ENCODE assay signal across 21 cellular contexts in the genomic region with DNA sequence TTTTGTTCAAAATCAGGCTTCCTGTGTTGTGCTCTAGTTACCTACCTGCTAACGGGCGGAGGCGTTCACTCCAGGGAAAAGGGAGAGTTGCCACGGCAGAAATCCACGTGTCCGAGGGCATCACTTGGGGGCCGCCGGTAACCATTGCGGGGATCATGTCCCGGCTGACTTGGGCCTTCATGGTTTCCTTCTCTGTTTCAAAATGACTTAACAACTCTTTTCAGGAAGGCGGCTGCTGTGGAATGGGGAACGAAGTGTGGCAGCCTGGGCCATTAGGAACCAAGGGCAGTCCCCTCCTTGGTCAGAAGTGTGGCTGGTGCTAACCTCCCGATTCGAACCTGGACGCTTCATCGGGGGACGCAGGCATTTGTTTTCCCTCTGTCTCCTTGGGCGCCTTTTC. TPM values are rescaled to one million over a fixed set of nuclear protein-coding genes. Genes with fewer than 3 reads are reported as not detected.
A peak's percentile ranks its signal among the peaks of the same experiment; 100 is the strongest.
DNase-seq lines count a peak whose midpoint lies in the region; ATAC-seq and TF ChIP-seq lines count a peak whose summit lies in the region.
"Had no signal": no experiment of that assay in that cellular context is flagged by ENCODE, and none has a peak within 500 bp of the region (broad histone marks: within the 10 kb centered on the region; RNA-seq: fewer than 3 reads in every experiment).

No MANE protein-coding gene starts in this region.

- H3K4me3 ChIP-seq in RWPE2 (ENCODE audit: severe bottlenecking) (no peak overlapping the region), left lung (no peak overlapping the region), uterus (no peak overlapping the region)
- H3K4me3 ChIP-seq: coronary artery, gastroesophageal sphincter, K562, pancreas had no signal

- DNase-seq in cardiac septum (ENCODE audit: low spot score) = peak; percentile 78
- DNase-seq in Right ventricle myocardium superior = no peak
- peak; percentile 19 for DNase-seq in RWPE2 (ENCODE audit: low spot score)
- peak in 1 of 2 donors; percentile 54 for DNase-seq in left lung
- no peak for DNase-seq in stimulated activated naive B cell treated with anti-CD40 and anti-IgM and Interleukin-4, amounts not matched to agents 10 μg/mL and 1 μg/mL and 100 μg/mL, for 72 hours
- no peak for DNase-seq in uterus
- no peak for DNase-seq in GM19240 (ENCODE audit: insufficient read length, low spot score)
- DNase-seq: brain microvascular endothelial cell, endodermal cell, mesendoderm, NCI-H1436 treated with DMSO at 0.1 percent for 48 hours, NCI-H2171 treated with DMSO at 0.1 percent for 48 hours, NCI-H526 treated with DMSO at 0.1 percent for 48 hours, pancreas had no signal

- peaks cover 64 to 77% of the 10 kb centered on the region in 2 donors for H3K36me3 Mint-ChIP-seq in stimulated activated naive B cell treated with anti-CD40 and anti-IgM and Interleukin-4, amounts not matched to agents 10 μg/mL and 1 μg/mL and 100 μg/mL, for 72 hours

- H3K4me3 Mint-ChIP-seq in stimulated activated naive B cell treated with anti-CD40 and anti-IgM and Interleukin-4, amounts not matched to agents 10 μg/mL and 1 μg/mL and 100 μg/mL, for 72 hours = no peak overlapping the region
- H3K4me3 Mint-ChIP-seq: activated T-helper 17 cell treated with anti-CD3 and anti-CD28 coated beads, Interleukin-2, amount 50 U/mL, for 72 hours; endodermal cell; nephron had no signal

- no peaks in the 10 kb centered on the region for H3K9me3 Mint-ChIP-seq in stimulated activated naive B cell treated with anti-CD40 and anti-IgM and Interleukin-4, amounts not matched to agents 10 μg/mL and 1 μg/mL and 100 μg/mL, for 72 hours
- H3K9me3 Mint-ChIP-seq: activated T-helper 17 cell treated with anti-CD3 and anti-CD28 coated beads, Interleukin-2, amount 50 U/mL, for 72 hours; endodermal cell; nephron had no signal

- ATAC-seq in Right ventricle myocardium superior (ENCODE audit: poor library complexity) = no peak
- ATAC-seq in RWPE2 (ENCODE audit: low read depth) = no peak
- peak; percentile 47 for ATAC-seq in left lung
- no peak for ATAC-seq in stimulated activated naive B cell treated with anti-CD40 and anti-IgM and Interleukin-4, amounts not matched to agents 10 μg/mL and 1 μg/mL and 100 μg/mL, for 72 hours (replicated peaks)
- no peak for ATAC-seq in HG02610 (IDR thresholded peaks at IDR 0.05; ENCODE audit: unreplicated experiment)
- ATAC-seq: activated CD4-positive, CD25-positive, alpha-beta regulatory T cell treated with anti-CD3 and anti-CD28 coated beads, Interleukin-2, amount 50 U/mL, for 24 hours; activated T-helper 17 cell treated with anti-CD3 and anti-CD28 coated beads, Interleukin-2, amount 50 U/mL, for 72 hours; gastroesophageal sphincter; K562 had no signal

- H3K27ac Mint-ChIP-seq in stimulated activated naive B cell treated with anti-CD40 and anti-IgM and Interleukin-4, amounts not matched to agents 10 μg/mL and 1 μg/mL and 100 μg/mL, for 72 hours = peak overlapping the region; percentile 92
- H3K27ac Mint-ChIP-seq: activated T-helper 17 cell treated with anti-CD3 and anti-CD28 coated beads, Interleukin-2, amount 50 U/mL, for 72 hours; endodermal cell; nephron had no signal

- H3K36me3 ChIP-seq in RWPE2 (ENCODE audit: low read depth) (no peaks in the 10 kb centered on the region), left lung (peaks cover 0 to 6% of the 10 kb centered on the region in 2 donors), uterus (no peaks in the 10 kb centered on the region)
- H3K36me3 ChIP-seq: brain microvascular endothelial cell, gastroesophageal sphincter, pancreas had no signal

- intact Hi-C loops in cardiac septum (cut with DNase I) = no loop called here
- intact Hi-C loops in Right ventricle myocardium superior (cut with DNase I) = no loop called here
- intact Hi-C loops in left lung (cut with DNase I) = no loop called here
- intact Hi-C loops in uterus (cut with DNase I; ENCODE audit: low total_unique reads) = no loop called here

- H3K4me1 Mint-ChIP-seq in stimulated activated naive B cell treated with anti-CD40 and anti-IgM and Interleukin-4, amounts not matched to agents 10 μg/mL and 1 μg/mL and 100 μg/mL, for 72 hours = peaks cover 64 to 79% of the 10 kb centered on the region in 2 donors

- H3K27ac ChIP-seq in RWPE2 (ENCODE audit: poor library complexity, severe bottlenecking) = no peak overlapping the region
- H3K27ac ChIP-seq in left lung = peak overlapping the region in 1 of 2 donors; percentile 43
- H3K27ac ChIP-seq in uterus = no peak overlapping the region
- H3K27ac ChIP-seq: brain microvascular endothelial cell, coronary artery, gastroesophageal sphincter, pancreas had no signal

- H3K4me1 ChIP-seq in RWPE2 (ENCODE audit: insufficient read depth, poor library complexity, severe bottlenecking) (no peaks in the 10 kb centered on the region), left lung (peaks cover 0 to 14% of the 10 kb centered on the region in 2 donors), uterus (no peaks in the 10 kb centered on the region)
- H3K4me1 ChIP-seq: gastroesophageal sphincter had no signal

- TF ChIP-seq CTCF in RWPE2 (IDR thresholded peaks at IDR 0.05; ENCODE audit: poor library complexity, severe bottlenecking) = no peak
- no peak for TF ChIP-seq CTCF in left lung (IDR thresholded peaks at IDR 0.05)
- TF ChIP-seq CTCF in uterus (IDR thresholded peaks at IDR 0.05) = no peak

- no peaks in the 10 kb centered on the region for H3K27me3 Mint-ChIP-seq in stimulated activated naive B cell treated with anti-CD40 and anti-IgM and Interleukin-4, amounts not matched to agents 10 μg/mL and 1 μg/mL and 100 μg/mL, for 72 hours
- H3K27me3 Mint-ChIP-seq: activated T-helper 17 cell treated with anti-CD3 and anti-CD28 coated beads, Interleukin-2, amount 50 U/mL, for 72 hours had no signal

- H3K9me3 ChIP-seq in RWPE2 (ENCODE audit: severe bottlenecking) (no peaks in the 10 kb centered on the region), left lung (no peaks in the 10 kb centered on the region), uterus (no peaks in the 10 kb centered on the region)
- H3K9me3 ChIP-seq: gastroesophageal sphincter, pancreas had no signal

- TF ChIP-seq POLR2A in uterus (IDR thresholded peaks at IDR 0.05) = no peak

- H3K27me3 ChIP-seq in RWPE2 (ENCODE audit: insufficient read depth, poor library complexity, severe bottlenecking) (no peaks in the 10 kb centered on the region), left lung (no peaks in the 10 kb centered on the region), uterus (no peaks in the 10 kb centered on the region)
- H3K27me3 ChIP-seq: brain microvascular endothelial cell, pancreas had no signal

RNA-seq across cellular contexts. Expression of gene INPP5D, which starts 56.8 kb away (rescaled TPM):
- total RNA-seq in cardiac septum = 6.2 TPM
- 4.6 TPM for total RNA-seq in Right ventricle myocardium superior
- 10 to 100 TPM; 15.3 to 40.5 TPM for total RNA-seq in left lung
- 10 to 100 TPM; 14.2 to 37.9 (median 22.3) TPM for total RNA-seq in uterus

Comparison
In these comparisons a context has a peak if more than half of its experiments do, and no peak if none do; other contexts are left out.
1. DNase-seq: peak in cardiac septum (single experiment) and RWPE2 (single experiment); none in Right ventricle myocardium superior (single experiment), stimulated activated naive B cell treated with anti-CD40 and anti-IgM and Interleukin-4, amounts not matched to agents 10 μg/mL and 1 μg/mL and 100 μg/mL, for 72 hours (single experiment), uterus (0 of 2) and GM19240 (single experiment).